In genomic region chr5:53003144-53003543, GRCh38 we compare ENCODE assay signal across 1 cellular context.
TF ChIP-seq lines count a peak whose summit lies in the region.

No MANE protein-coding gene starts in this region.

TF ChIP-seq in GM23338, 12 proteins besides CTCF, POLR2A, EP300 and RAD21:
- TF ChIP-seq ETS1 (IDR thresholded peaks at IDR 0.05) (no peak), POLR2AphosphoS5 (IDR thresholded peaks at IDR 0.05; ENCODE audit: low read depth) (no peak), ZNF331 (CRISPR knock-in tag; IDR thresholded peaks at IDR 0.05; ENCODE audit: low read depth) (no peak), CREB1 (CRISPR knock-in tag; IDR thresholded peaks at IDR 0.05; ENCODE audit: low read depth) (no peak), REST (IDR thresholded peaks at IDR 0.05; ENCODE audit: unreplicated experiment) (no peak), EZH2 (IDR thresholded peaks at IDR 0.05; ENCODE audit: low read depth, unreplicated experiment) (no peak), JUNB (IDR thresholded peaks at IDR 0.05; ENCODE audit: unreplicated experiment) (no peak), ZNF462 (CRISPR knock-in tag; IDR thresholded peaks at IDR 0.05) (no peak), ZNF114 (CRISPR knock-in tag; IDR thresholded peaks at IDR 0.05) (no peak), EZH2phosphoT487 (IDR thresholded peaks at IDR 0.05; ENCODE audit: unreplicated experiment) (no peak), NANOG (IDR thresholded peaks at IDR 0.05; ENCODE audit: borderline replicate concordance) (no peak), STAT1 (IDR thresholded peaks at IDR 0.05; ENCODE audit: unreplicated experiment) (no peak)
